ENCODE assay signal across 16 cellular contexts in the genomic region with DNA sequence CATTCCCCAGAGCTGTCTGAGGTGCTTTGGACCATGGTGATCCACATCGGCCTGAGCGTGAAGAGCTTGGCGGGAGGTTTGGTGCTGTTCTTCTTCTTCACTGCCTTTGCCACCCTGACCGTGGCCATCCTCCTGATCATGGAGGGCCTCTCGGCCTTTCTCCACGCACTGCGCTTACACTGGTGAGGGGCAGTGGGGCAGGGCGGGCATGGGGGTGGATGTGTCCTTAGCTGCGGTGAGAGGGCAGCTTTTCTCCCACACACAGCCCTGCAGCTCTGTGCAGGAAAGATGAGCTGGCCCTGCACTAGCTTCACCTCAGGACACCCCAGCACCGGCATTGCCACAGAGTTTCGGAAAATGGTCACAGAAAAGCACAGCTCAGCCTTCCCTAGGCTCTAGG. TPM values are rescaled to one million over a fixed set of nuclear protein-coding genes. Genes with fewer than 3 reads are reported as not detected.
A peak's percentile ranks its signal among the peaks of the same experiment; 100 is the strongest.
DNase-seq lines count a peak whose midpoint lies in the region; ATAC-seq and TF ChIP-seq lines count a peak whose summit lies in the region.
"Had no signal": no experiment of that assay in that cellular context is flagged by ENCODE, and none has a peak within 500 bp of the region (broad histone marks: within the 10 kb centered on the region; RNA-seq: fewer than 3 reads in every experiment).

No MANE protein-coding gene starts in this region.

- no peak for ATAC-seq in thoracic aorta (ENCODE audit: insufficient number of reproducible peaks, low FRiP score, low read depth)
- ATAC-seq in HG03439 (IDR thresholded peaks at IDR 0.05; ENCODE audit: unreplicated experiment): no peak
- ATAC-seq: HCT116 had no signal

- H3K9me3 ChIP-seq in adrenal gland (replicated peaks in 1 of 3): no peaks in the 10 kb centered on the region
- H3K9me3 ChIP-seq in esophagus muscularis mucosa: no peaks in the 10 kb centered on the region
- no peaks in the 10 kb centered on the region for H3K9me3 ChIP-seq in thoracic aorta

- TF ChIP-seq EP300 in esophagus muscularis mucosa (IDR thresholded peaks at IDR 0.05): no peak

- H3K27me3 ChIP-seq in adrenal gland (no peaks in the 10 kb centered on the region), esophagus muscularis mucosa (no peaks in the 10 kb centered on the region), thoracic aorta (replicated peaks; ENCODE audit: insufficient read depth) (no peaks in the 10 kb centered on the region)

- WGBS in adrenal gland, 4 donors: 90 to 98% (median 95%) methylated on average over 4 to 11 of the region's 11 CpGs
- WGBS in esophagus muscularis mucosa: 87% methylated on average over 11 of the region's 11 CpGs

- H3K36me3 ChIP-seq in adrenal gland (replicated peaks in 1 of 2) (peaks cover 0 to 53% of the 10 kb centered on the region in 2 donors), esophagus muscularis mucosa (peaks cover 8 to 54% (median 42%) of the 10 kb centered on the region in 4 donors), thoracic aorta (no peaks in the 10 kb centered on the region)

- H3K4me1 ChIP-seq in adrenal gland (replicated peaks in 1 of 2) (peaks cover 24 to 44% of the 10 kb centered on the region in 2 donors), esophagus muscularis mucosa (peaks cover 50 to 67% (median 56%) of the 10 kb centered on the region in 4 donors), thoracic aorta (ENCODE audit: control insufficient read depth in 1 of 2, low read depth in 2 of 2) (peaks cover 40 to 86% of the 10 kb centered on the region in 2 donors)

- TF ChIP-seq POLR2A in adrenal gland (IDR thresholded peaks at IDR 0.05) (no peak), esophagus muscularis mucosa (IDR thresholded peaks at IDR 0.05; ENCODE audit: low read depth) (no peak)

- intact Hi-C loops in adrenal gland (cut with DNase I): loop anchor here in 1 of 2 donors (10.0 kb wide), 1 partner anchor 189 kb away; no protein-coding TSS in a partner anchor
- intact Hi-C loops in esophagus muscularis mucosa (cut with DNase I): no loop called here
- intact Hi-C loops in posterior vena cava (cut with DNase I): no loop called here

- DNase-seq in adrenal gland (peak in 1 of 7 donors; percentile 18), esophagus muscularis mucosa (ENCODE audit: extremely low spot score) (no peak), posterior vena cava (ENCODE audit: low spot score) (peak; percentile 62), thoracic aorta (ENCODE audit: low spot score) (no peak), NCI-H1105 (lab: John Stamatoyannopoulos, UW) (no peak), SKM-1 treated with dmso at 0.1 percent for 144 hours (lab: John Stamatoyannopoulos, UW; ENCODE audit: unreplicated experiment) (no peak), COR-L47 (lab: John Stamatoyannopoulos, UW) (no peak)
- DNase-seq: ACHN; CD4-positive, alpha-beta T cell; DMS79 treated with DMSO at 0.1 percent for 48 hours; NCI-H1048; NCI-H1694 treated with DMSO at 0.1 percent for 48 hours; NCI-H69; PC-9 had no signal

- H3K27ac ChIP-seq in adrenal gland (peak overlapping the region in 3 of 5 donors; percentile 4 to 68 (median 24)), esophagus muscularis mucosa (replicated peaks in 1 of 4) (peak overlapping the region; percentile 52 to 96 (median 69)), thoracic aorta (peak overlapping the region; percentile 60 to 79)
- H3K27ac ChIP-seq: PC-9 had no signal

- no peak overlapping the region for H3K4me3 ChIP-seq in adrenal gland
- no peak overlapping the region for H3K4me3 ChIP-seq in esophagus muscularis mucosa
- H3K4me3 ChIP-seq in thoracic aorta: no peak overlapping the region
- H3K4me3 ChIP-seq: PC-9 had no signal

- no peak for TF ChIP-seq CTCF in adrenal gland (IDR thresholded peaks at IDR 0.05)
- TF ChIP-seq CTCF in esophagus muscularis mucosa (IDR thresholded peaks at IDR 0.05): no peak
- TF ChIP-seq CTCF in thoracic aorta (IDR thresholded peaks at IDR 0.05): no peak

RNA-seq across cellular contexts. Expression of a gene that starts 21.8 kb away (rescaled TPM):
- total RNA-seq in adrenal gland (100 to 1,000 TPM in 1 of 8 donors, 10 to 100 TPM in 7; 44.9 to 115 (median 66.1) TPM), esophagus muscularis mucosa (10 to 100 TPM; 27.8 to 36.6 (median 31.8) TPM), posterior vena cava (10 to 100 TPM; 27.1 to 36.0 TPM), thoracic aorta (100 to 1,000 TPM in 1 of 2 donors, 10 to 100 TPM in 1; 86.7 to 130 TPM)
- 10 to 100 TPM; 12.4 to 47.4 (median 39.5) TPM for polyA plus RNA-seq in adrenal gland

RNA-seq across cellular contexts. Expression of a gene that starts 38.4 kb away (rescaled TPM):
- total RNA-seq in adrenal gland: 1 to 10 TPM in 7 of 8 donors, under 1 TPM in 1; 0.60 to 3.0 (median 2.1) TPM
- polyA plus RNA-seq in adrenal gland: 1 to 10 TPM in 2 of 3 donors, under 1 TPM in 1; 0.22 to 7.6 (median 3.6) TPM
- total RNA-seq in esophagus muscularis mucosa: 1 to 10 TPM in 1 of 4 donors, under 1 TPM in 3; 0.13 to 2.5 (median 0.62) TPM
- 1 to 10 TPM in 1 of 2 donors, under 1 TPM in 1; 0.67 to 1.2 TPM for total RNA-seq in posterior vena cava
- 1 to 10 TPM in 1 of 2 donors, under 1 TPM in 1; 0.14 to 2.8 TPM for total RNA-seq in thoracic aorta

RNA-seq across cellular contexts. Expression of a gene that starts 47.7 kb away (rescaled TPM):
- total RNA-seq in adrenal gland: 100 to 1,000 TPM in 4 of 8 donors, 10 to 100 TPM in 4; 55.9 to 148 (median 91.8) TPM
- polyA plus RNA-seq in adrenal gland: 100 to 1,000 TPM in 2 of 3 donors, 10 to 100 TPM in 1; 65.5 to 192 (median 130) TPM
- 10 to 100 TPM; 13.4 to 27.5 (median 22.4) TPM for total RNA-seq in esophagus muscularis mucosa
- total RNA-seq in posterior vena cava: 10 to 100 TPM; 34.0 TPM
- 10 to 100 TPM; 20.8 to 21.1 TPM for total RNA-seq in thoracic aorta

RNA-seq across cellular contexts. Expression of a gene that starts 52.6 kb away (rescaled TPM):
- total RNA-seq in adrenal gland (10 to 100 TPM; 34.2 to 58.8 (median 47.1) TPM), esophagus muscularis mucosa (10 to 100 TPM; 24.9 to 34.5 (median 29.3) TPM), posterior vena cava (10 to 100 TPM; 27.5 to 28.5 TPM), thoracic aorta (10 to 100 TPM; 31.5 to 41.2 TPM)
- 10 to 100 TPM; 46.0 to 95.0 (median 52.6) TPM for polyA plus RNA-seq in adrenal gland

RNA-seq across cellular contexts. Expression of a gene that starts 55.6 kb away (rescaled TPM):
- 100 to 1,000 TPM in 3 of 8 donors, 10 to 100 TPM in 5; 42.9 to 126 (median 97.0) TPM for total RNA-seq in adrenal gland
- polyA plus RNA-seq in adrenal gland: 100 to 1,000 TPM in 1 of 3 donors, 10 to 100 TPM in 2; 61.6 to 126 (median 81.6) TPM
- 10 to 100 TPM; 51.9 to 74.9 (median 63.9) TPM for total RNA-seq in esophagus muscularis mucosa
- total RNA-seq in posterior vena cava: 10 to 100 TPM; 69.6 to 70.1 TPM
- total RNA-seq in thoracic aorta: 10 to 100 TPM; 63.2 to 95.6 TPM
